In genomic region chr2:19686439-19686838, GRCh38 we compare ENCODE assay signal across 17 cellular contexts.
DNase-seq lines count a peak whose midpoint lies in the region; ATAC-seq and TF ChIP-seq lines count a peak whose summit lies in the region.
"Had no signal": no experiment of that assay in that cellular context is flagged by ENCODE, and none has a peak within 500 bp of the region (broad histone marks: within the 10 kb centered on the region; RNA-seq: fewer than 3 reads in every experiment).

No MANE protein-coding gene starts in this region.

- H3K9me2 ChIP-seq in Karpas-422 (replicated peaks; ENCODE audit: insufficient read depth, low read length) = no peaks in the 10 kb centered on the region

- no peaks in the 10 kb centered on the region for H3K36me3 Mint-ChIP-seq in osteocyte (ENCODE audit: unreplicated experiment)
- no peaks in the 10 kb centered on the region for H3K36me3 Mint-ChIP-seq in type B pancreatic cell
- H3K36me3 Mint-ChIP-seq in activated T-helper 17 cell treated with anti-CD3 and anti-CD28 coated beads, Interleukin-2, amount 50 U/mL, for 72 hours (ENCODE audit: low read depth) = no peaks in the 10 kb centered on the region
- H3K36me3 Mint-ChIP-seq: CD4-positive, alpha-beta memory T cell had no signal

- no peak for ATAC-seq in activated T-helper 17 cell treated with anti-CD3 and anti-CD28 coated beads, Interleukin-2, amount 50 U/mL, for 72 hours (replicated peaks)
- ATAC-seq: GM23338 had no signal

- no peak overlapping the region for H3K4me2 ChIP-seq in Karpas-422 (ENCODE audit: low read depth, low read length, poor library complexity, severe bottlenecking)
- H3K4me2 ChIP-seq: GM23338 had no signal

- no peaks in the 10 kb centered on the region for H3K9me3 ChIP-seq in HEK293 (ENCODE audit: control insufficient read depth, insufficient read depth, low read depth, low read length)
- H3K9me3 ChIP-seq in ascending aorta = no peaks in the 10 kb centered on the region
- H3K9me3 ChIP-seq in Karpas-422 (ENCODE audit: low read length) = no peaks in the 10 kb centered on the region
- H3K9me3 ChIP-seq: HAP-1 had no signal

- H3K4me1 ChIP-seq in HEK293 (ENCODE audit: control insufficient read depth, insufficient read depth, low read length) = no peaks in the 10 kb centered on the region
- H3K4me1 ChIP-seq in ascending aorta = peaks cover 4 to 17% of the 10 kb centered on the region in 2 donors
- H3K4me1 ChIP-seq in Karpas-422 (ENCODE audit: low read length) = no peaks in the 10 kb centered on the region
- H3K4me1 ChIP-seq: HAP-1 had no signal

- H3K4me3 Mint-ChIP-seq in osteocyte (ENCODE audit: unreplicated experiment) = no peak overlapping the region
- H3K4me3 Mint-ChIP-seq in type B pancreatic cell = no peak overlapping the region
- H3K4me3 Mint-ChIP-seq in activated T-helper 17 cell treated with anti-CD3 and anti-CD28 coated beads, Interleukin-2, amount 50 U/mL, for 72 hours = no peak overlapping the region
- H3K4me3 Mint-ChIP-seq: CD4-positive, alpha-beta memory T cell; GM23338 had no signal

- H3K4me3 ChIP-seq in HEK293 (ENCODE audit: low read depth, low read length) (no peak overlapping the region), ascending aorta (no peak overlapping the region), Karpas-422 (ENCODE audit: low read length) (no peak overlapping the region)
- H3K4me3 ChIP-seq: GM23338, HAP-1 had no signal

- no peak overlapping the region for H3K27ac Mint-ChIP-seq in osteocyte (ENCODE audit: unreplicated experiment)
- no peak overlapping the region for H3K27ac Mint-ChIP-seq in type B pancreatic cell
- no peak overlapping the region for H3K27ac Mint-ChIP-seq in activated T-helper 17 cell treated with anti-CD3 and anti-CD28 coated beads, Interleukin-2, amount 50 U/mL, for 72 hours
- H3K27ac Mint-ChIP-seq: CD4-positive, alpha-beta memory T cell; GM23338 had no signal

- intact Hi-C loops in ascending aorta (cut with DNase I) = loop anchor here (5.0 kb wide), 2 partner anchors 176 to 339 kb away; no protein-coding TSS in a partner anchor

- H3K27me3 Mint-ChIP-seq in osteocyte (ENCODE audit: unreplicated experiment) (no peaks in the 10 kb centered on the region), type B pancreatic cell (peaks cover 4% of the 10 kb centered on the region)
- H3K27me3 Mint-ChIP-seq in activated T-helper 17 cell treated with anti-CD3 and anti-CD28 coated beads, Interleukin-2, amount 50 U/mL, for 72 hours = peaks cover 13% of the 10 kb centered on the region

- H3K9ac ChIP-seq in Karpas-422 (ENCODE audit: low read length) = no peak overlapping the region

- H3K79me2 ChIP-seq in Karpas-422 (ENCODE audit: low read length) = no peaks in the 10 kb centered on the region

- H3K27me3 ChIP-seq in ascending aorta (no peaks in the 10 kb centered on the region), Karpas-422 (ENCODE audit: low read length) (no peaks in the 10 kb centered on the region)

- H3K27ac ChIP-seq in HEK293 (ENCODE audit: extremely low read depth, low read depth, low read length) = no peak overlapping the region
- peak overlapping the region; percentile 84 to 86 for H3K27ac ChIP-seq in ascending aorta
- no peak overlapping the region for H3K27ac ChIP-seq in Karpas-422 (ENCODE audit: low read length)

- no peaks in the 10 kb centered on the region for H3K36me3 ChIP-seq in HEK293 (ENCODE audit: control insufficient read depth in 2 of 2, insufficient read depth in 1 of 2, low read length in 2 of 2)
- H3K36me3 ChIP-seq in ascending aorta = no peaks in the 10 kb centered on the region
- H3K36me3 ChIP-seq in Karpas-422 (ENCODE audit: insufficient read depth, low read length) = no peaks in the 10 kb centered on the region
- H3K36me3 ChIP-seq: HAP-1 had no signal

- H3K4me1 Mint-ChIP-seq in osteocyte (ENCODE audit: unreplicated experiment) (no peaks in the 10 kb centered on the region), type B pancreatic cell (ENCODE audit: unreplicated experiment) (no peaks in the 10 kb centered on the region)
- H3K4me1 Mint-ChIP-seq in activated T-helper 17 cell treated with anti-CD3 and anti-CD28 coated beads, Interleukin-2, amount 50 U/mL, for 72 hours = no peaks in the 10 kb centered on the region
- H3K4me1 Mint-ChIP-seq: CD4-positive, alpha-beta memory T cell; GM23338 had no signal

- TF ChIP-seq CTCF in HEK293 (tag by site-specific recombination; IDR thresholded peaks at IDR 0.05) (no peak), ascending aorta (IDR thresholded peaks at IDR 0.05) (no peak), osteocyte (IDR thresholded peaks at IDR 0.05) (no peak), type B pancreatic cell (conservative IDR thresholded peaks at IDR 0.05) (no peak)

- POLR2A ChIA-PET in HEK293 (lab: Yijun Ruan, JAX) = no interaction called here

- no peak overlapping the region for H2AFZ ChIP-seq in Karpas-422 (ENCODE audit: low read length)
- H2AFZ ChIP-seq: GM23338 had no signal

- CTCF ChIA-PET in HEK293 (lab: Yijun Ruan, JAX) = interaction anchor here (0.6 kb wide), 1 partner anchor 1056 kb away, joined by 4 read pairs; no protein-coding TSS in a partner anchor

- DNase-seq in ascending aorta (ENCODE audit: low spot score in 2 of 2) (no peak), osteocyte (ENCODE audit: extremely low spot score, unreplicated experiment) (peak; percentile 34), type B pancreatic cell (ENCODE audit: extremely low spot score, unreplicated experiment) (peak; percentile 29), Karpas-422 (no peak), ecto neural progenitor cell (ENCODE audit: low spot score) (no peak)
- no peak for DNase-seq in activated naive CD4-positive, alpha-beta T cell (lab: John Stamatoyannopoulos, UW)
- DNase-seq: C1 segment of cervical spinal cord; Calu3; CD4-positive, alpha-beta memory T cell; COR-L47; DMS53; DMS79 treated with DMSO at 0.1 percent for 48 hours; GF-D8 had no signal

- no peaks in the 10 kb centered on the region for H3K9me3 Mint-ChIP-seq in osteocyte (ENCODE audit: unreplicated experiment)
- H3K9me3 Mint-ChIP-seq in type B pancreatic cell = no peaks in the 10 kb centered on the region
- no peaks in the 10 kb centered on the region for H3K9me3 Mint-ChIP-seq in activated T-helper 17 cell treated with anti-CD3 and anti-CD28 coated beads, Interleukin-2, amount 50 U/mL, for 72 hours
- H3K9me3 Mint-ChIP-seq: GM23338 had no signal

- no peaks in the 10 kb centered on the region for H4K20me1 ChIP-seq in Karpas-422 (ENCODE audit: insufficient read depth, low read depth, low read length)

TF ChIP-seq in HEK293, 187 proteins besides CTCF, POLR2A, EP300 and RAD21:
- TF ChIP-seq REST (tag by site-specific recombination; IDR thresholded peaks at IDR 0.05) (peak; percentile 76), ZSCAN23 (tag by site-specific recombination; IDR thresholded peaks at IDR 0.05) (no peak)

Comparison
In these comparisons a context has a peak if more than half of its experiments do, and no peak if none do; other contexts are left out.
1. H3K27ac ChIP-seq: peak in ascending aorta (2 of 2); none in HEK293 (single experiment) and Karpas-422 (single experiment).
2. DNase-seq: peak in osteocyte (single experiment) and type B pancreatic cell (single experiment); none in ascending aorta (0 of 2), Karpas-422 (single experiment), activated naive CD4-positive, alpha-beta T cell (0 of 4) and ecto neural progenitor cell (single experiment).